In genomic region chr13:50082426-50083283, GRCh38 we compare ENCODE assay signal across 7 cellular contexts.
DNase-seq lines count a peak whose midpoint lies in the region; ATAC-seq and TF ChIP-seq lines count a peak whose summit lies in the region.

No MANE protein-coding gene starts in this region.

- H3K4me1 ChIP-seq in iPS-15b (ENCODE audit: control insufficient read depth, insufficient read depth, low read length) (peaks cover 10% of the 10 kb centered on the region), spleen (peaks cover 22 to 86% (median 64%) of the 10 kb centered on the region in 6 donors)

- peaks cover 3% of the 10 kb centered on the region for H3K36me3 Mint-ChIP-seq in T-helper 17 cell (ENCODE audit: low read depth)

- TF ChIP-seq POLR2A in spleen (IDR thresholded peaks at IDR 0.05), result peak in 1 of 3 donors; percentile 3

- H3K9me3 ChIP-seq in T-helper 17 cell (ENCODE audit: control insufficient read depth, low read length, poor library complexity, severe bottlenecking) (no peaks in the 10 kb centered on the region), iPS-15b (ENCODE audit: control insufficient read depth, insufficient read depth, low read length) (no peaks in the 10 kb centered on the region), spleen (no peaks in the 10 kb centered on the region)

- H3K27me3 Mint-ChIP-seq in T-helper 17 cell, result no peaks in the 10 kb centered on the region

- TF ChIP-seq CTCF in astrocyte of the cerebellum (IDR thresholded peaks at IDR 0.05; ENCODE audit: low read depth, low read length, missing control alignments) (no peak), spleen (IDR thresholded peaks at IDR 0.05 in 8 of 11, conservative IDR thresholded peaks at IDR 0.05 in 3 of 11) (peak in 1 of 11 experiments; percentile 8)

- peak; percentile 64 for ATAC-seq in GM18502 (IDR thresholded peaks at IDR 0.05; ENCODE audit: poor library complexity, unreplicated experiment)
- peak; percentile 64 for ATAC-seq in HG02885 (IDR thresholded peaks at IDR 0.05; ENCODE audit: poor library complexity, unreplicated experiment)
- peak; percentile 70 for ATAC-seq in T-helper 17 cell

- intact Hi-C loops in spleen (cut with DNase I; ENCODE audit: low total_unique reads), result loop anchor here (5.0 kb wide), 2 partner anchors 45 to 450 kb away; no protein-coding TSS in a partner anchor

- peak overlapping the region; percentile 79 to 95 (median 92) for H3K27ac ChIP-seq in spleen

- H3K9ac ChIP-seq in iPS-15b (ENCODE audit: low read depth, low read length), result peak overlapping the region; percentile 58

- WGBS in spleen, 5 donors, result 2 to 3% (median 2%) methylated on average over 28 of the region's 28 CpGs

- peak overlapping the region; percentile 100 for H3K4me3 Mint-ChIP-seq in T-helper 17 cell

- peak overlapping the region; percentile 98 for H3K27ac Mint-ChIP-seq in T-helper 17 cell

- H3K36me3 ChIP-seq in iPS-15b (ENCODE audit: control insufficient read depth, insufficient read depth, low read length), result no peaks in the 10 kb centered on the region
- no peaks in the 10 kb centered on the region for H3K36me3 ChIP-seq in spleen

- in situ Hi-C loops in astrocyte of the cerebellum (cut with HindIII; ENCODE audit: low sequenced_read_pairs), result no loop called here

- peak overlapping the region; percentile 81 for H3K4me3 ChIP-seq in astrocyte of the cerebellum (ENCODE audit: low read depth, low read length)
- peak overlapping the region; percentile 72 for H3K4me3 ChIP-seq in iPS-15b (ENCODE audit: low read depth, low read length)
- peak overlapping the region; percentile 66 to 91 (median 82) for H3K4me3 ChIP-seq in spleen

- H3K27me3 ChIP-seq in iPS-15b (ENCODE audit: control insufficient read depth, insufficient read depth, low read length) (peaks cover 6% of the 10 kb centered on the region), spleen (replicated peaks in 1 of 7) (no peaks in the 10 kb centered on the region)

- peak; percentile 70 for DNase-seq in NCI-H146 treated with DMSO at 0.1 percent for 48 hours (lab: John Stamatoyannopoulos, UW; ENCODE audit: unreplicated experiment)
- DNase-seq in T-helper 17 cell, result peak; percentile 49 to 67 (median 59)
- DNase-seq in astrocyte of the cerebellum (ENCODE audit: low read depth), result no peak
- DNase-seq in spleen, result peak; percentile 93

- H3K4me1 Mint-ChIP-seq in T-helper 17 cell, result peaks cover 25% of the 10 kb centered on the region
